8 cellular contexts compared by ENCODE assay signal in genomic region chr1:44739361-44740178, GRCh38. TPM values are rescaled to one million over a fixed set of nuclear protein-coding genes. Genes with fewer than 3 reads are reported as not detected.
DNase-seq lines count a peak whose midpoint lies in the region; ATAC-seq and TF ChIP-seq lines count a peak whose summit lies in the region.

KIF2C (plus strand) TSS chr1:44739837; CDS start chr1:44739933, 96 bp downstream.

- H3K27me3 ChIP-seq in dorsolateral prefrontal cortex (no peaks in the 10 kb centered on the region), liver (ENCODE audit: control insufficient read depth in 4 of 4, insufficient read depth in 4 of 4, low read length in 3 of 4) (no peaks in the 10 kb centered on the region)

- WGBS in liver: under 1% methylated on average over 57 of the region's 57 CpGs

- peak; percentile 97 for DNase-seq in CD14-positive monocyte (ENCODE audit: low spot score)
- DNase-seq in NCI-H82 (lab: John Stamatoyannopoulos, UW): peak; percentile 99
- peak; percentile 99 to 100 for DNase-seq in activated CD4-positive, alpha-beta T cell treated with anti-CD3 and anti-CD28 coated beads, Interleukin-2, amount 50 U/mL, for 48 hours
- DNase-seq in dorsolateral prefrontal cortex: peak; percentile 93 to 98 (median 96)
- DNase-seq in stimulated activated CD4-positive, alpha-beta T cell treated with anti-CD3 and anti-CD28 coated beads, Interleukin-4, amount 100 ng/mL, for 24 hours: peak; percentile 98

- ATAC-seq in GM19397 (IDR thresholded peaks at IDR 0.05; ENCODE audit: unreplicated experiment): peak; percentile 99
- peak; percentile 94 for ATAC-seq in HG03571 (IDR thresholded peaks at IDR 0.05; ENCODE audit: unreplicated experiment)

- peaks cover 3 to 11% (median 9%) of the 10 kb centered on the region in 4 donors for H3K4me1 ChIP-seq in liver (ENCODE audit: control insufficient read depth in 4 of 4, insufficient read depth in 4 of 4, low read length in 3 of 4)

- no peak for TF ChIP-seq CTCF in CD14-positive monocyte (IDR thresholded peaks at IDR 0.05)
- peak in 50 of 56 donors; percentile 21 to 71 (median 48) for TF ChIP-seq CTCF in dorsolateral prefrontal cortex (IDR thresholded peaks at IDR 0.05 in 54 of 56, conservative IDR thresholded peaks at IDR 0.05 in 2 of 56; ENCODE audit: low read depth in 1 of 56, partially characterized antibody in 56 of 56)
- no peak for TF ChIP-seq CTCF in liver (IDR thresholded peaks at IDR 0.05; ENCODE audit: low read depth, low read length, missing input control)

- no peaks in the 10 kb centered on the region for H3K36me3 ChIP-seq in liver (ENCODE audit: control insufficient read depth in 4 of 4, insufficient read depth in 3 of 4, low read depth in 1 of 4, low read length in 3 of 4)

- H3K4me3 ChIP-seq in dorsolateral prefrontal cortex (peak within 1 kb of the TSS; percentile 49 to 86 (median 68)), liver (ENCODE audit: low read depth in 1 of 3, low read length in 3 of 3) (peak within 1 kb of the TSS; percentile 55 to 86 (median 75))

- H3K27ac Mint-ChIP-seq in CD14-positive monocyte: peak within 1 kb of the TSS; percentile 95 to 98 (median 96)

- H3K27ac ChIP-seq in dorsolateral prefrontal cortex (peak within 1 kb of the TSS; percentile 11 to 96 (median 88)), liver (ENCODE audit: low read depth in 1 of 2, low read length in 2 of 2) (peak within 1 kb of the TSS; percentile 84 to 90)

- H3K36me3 Mint-ChIP-seq in CD14-positive monocyte: peaks cover 13 to 30% of the 10 kb centered on the region in 2 donors

- peak within 1 kb of the TSS; percentile 95 to 96 for H3K4me3 Mint-ChIP-seq in CD14-positive monocyte

- H3K9ac ChIP-seq in liver (ENCODE audit: low read depth in 1 of 2, low read length in 2 of 2): peak within 1 kb of the TSS; percentile 81 to 91

- peak; percentile 15 to 29 for TF ChIP-seq RAD21 in liver (IDR thresholded peaks at IDR 0.05)

- peaks cover 0 to 2% (median 0%) of the 10 kb centered on the region in 7 donors for H3K9me3 Mint-ChIP-seq in CD14-positive monocyte

- no peaks in the 10 kb centered on the region for H3K9me3 ChIP-seq in liver (ENCODE audit: control insufficient read depth in 4 of 4, low read length in 3 of 4)

- peaks cover 30% of the 10 kb centered on the region for H3K4me1 Mint-ChIP-seq in CD14-positive monocyte

- intact Hi-C loops in CD14-positive monocyte (cut with micrococcal nuclease) (loop anchor here in 1 of 2 donors (5.0 kb wide), 1 partner anchor 38 kb away; the partner anchor contains the start of gene RPS8), dorsolateral prefrontal cortex (cut with DNase I) (loop anchor here (1.0 to 10.0 kb wide), 3 partner anchors 36 to 565 kb away; partner anchors contain the start of genes RPS8 (in 1 of the 2) and ZSWIM5 (in 1 of the 2))

- H3K27me3 Mint-ChIP-seq in CD14-positive monocyte (ENCODE audit: low read depth in 3 of 3): peaks cover 0 to 5% (median 0%) of the 10 kb centered on the region in 3 donors

TF ChIP-seq in liver, 16 proteins besides CTCF, POLR2A, EP300 and RAD21:
- TF ChIP-seq MAX (IDR thresholded peaks at IDR 0.05) (peak; percentile 79), HNF4A (conservative IDR thresholded peaks at IDR 0.05) (peak in 1 of 2 donors; percentile 35), HNF4G (IDR thresholded peaks at IDR 0.05) (no peak), JUND (IDR thresholded peaks at IDR 0.05) (peak in 1 of 2 donors; percentile 31), GABPA (IDR thresholded peaks at IDR 0.05 in 1 of 2, conservative IDR thresholded peaks at IDR 0.05 in 1 of 2) (peak; percentile 51 to 87), YY1 (IDR thresholded peaks at IDR 0.05) (peak; percentile 91), ATF3 (IDR thresholded peaks at IDR 0.05) (no peak), RXRA (IDR thresholded peaks at IDR 0.05) (peak in 1 of 2 donors; percentile 74), FOXA2 (IDR thresholded peaks at IDR 0.05) (no peak), NR2F2 (IDR thresholded peaks at IDR 0.05) (peak; percentile 24), REST (IDR thresholded peaks at IDR 0.05) (peak; percentile 79), TAF1 (conservative IDR thresholded peaks at IDR 0.05) (peak; percentile 54), EGR1 (IDR thresholded peaks at IDR 0.05; ENCODE audit: low read depth in 2 of 2) (peak in 1 of 2 donors; percentile 33), FOXA1 (IDR thresholded peaks at IDR 0.05) (no peak), ZBTB33 (IDR thresholded peaks at IDR 0.05) (peak; percentile 62), SP1 (IDR thresholded peaks at IDR 0.05) (peak; percentile 88)

RNA-seq across cellular contexts. Expression of gene KIF2C, which starts in this region (rescaled TPM):
- polyA plus RNA-seq in CD14-positive monocyte (under 1 TPM; 0.24 to 0.29 TPM), liver (1 to 10 TPM in 1 of 2 donors, under 1 TPM in 1; 0.21 to 1.3 TPM)
- total RNA-seq in dorsolateral prefrontal cortex (1 to 10 TPM in 57 of 120 experiments, under 1 TPM in 63; 0.16 to 4.3 (median 0.91) TPM), liver (10 to 100 TPM in 1 of 2 donors, under 1 TPM in 1; 0.17 to 26.7 TPM)

Comparison
In these comparisons a context has a peak if more than half of its experiments do, and no peak if none do; other contexts are left out.
1. Peak in every context shown above with its lines: DNase-seq, ATAC-seq, H3K4me3 ChIP-seq and H3K27ac ChIP-seq.
2. Peak in DNase-seq in CD14-positive monocyte; RNA of the gene not detected or under 1 TPM.
3. CTCF ChIP-seq: peak in dorsolateral prefrontal cortex (50 of 56); none in CD14-positive monocyte (single experiment) and liver (single experiment).